ENCODE assay signal across 9 cellular contexts in genomic region chr15:98668566-98669308, GRCh38. TPM values are rescaled to one million over a fixed set of nuclear protein-coding genes. Genes with fewer than 3 reads are reported as not detected.
DNase-seq lines count a peak whose midpoint lies in the region; ATAC-seq and TF ChIP-seq lines count a peak whose summit lies in the region.
"Had no signal": no experiment of that assay in that cellular context is flagged by ENCODE, and none has a peak within 500 bp of the region (broad histone marks: within the 10 kb centered on the region; RNA-seq: fewer than 3 reads in every experiment).

No MANE protein-coding gene starts in this region.

- H3K27me3 Mint-ChIP-seq in activated T-cell treated with anti-CD3 and anti-CD28 coated beads, Interleukin-2, amount 50 U/mL, for 24 hours, result no peaks in the 10 kb centered on the region

- peak overlapping the region; percentile 81 for H3K27ac Mint-ChIP-seq in activated T-cell treated with anti-CD3 and anti-CD28 coated beads, Interleukin-2, amount 50 U/mL, for 24 hours
- H3K27ac Mint-ChIP-seq: activated B cell treated with CpG ODN at 0.5 μM for 24 hours had no signal

- TF ChIP-seq CTCF in AG04450 (IDR thresholded peaks at IDR 0.05; ENCODE audit: low read depth, low read length), result no peak

- no peaks in the 10 kb centered on the region for H3K27me3 ChIP-seq in AG04450 (ENCODE audit: control insufficient read depth, insufficient read depth, low read length)

- peaks cover 80% of the 10 kb centered on the region for H3K4me1 Mint-ChIP-seq in activated T-cell treated with anti-CD3 and anti-CD28 coated beads, Interleukin-2, amount 50 U/mL, for 24 hours (ENCODE audit: low read depth)
- H3K4me1 Mint-ChIP-seq: activated B cell treated with CpG ODN at 0.5 μM for 24 hours had no signal

- H3K4me3 ChIP-seq in AG04450 (ENCODE audit: low read depth, low read length), result no peak overlapping the region; the same call in 1 of the 2 replicates

- H3K27ac ChIP-seq in AG04450 (ENCODE audit: low read depth, low read length), result peak overlapping the region; percentile 68

- peaks cover 2% of the 10 kb centered on the region for H3K36me3 Mint-ChIP-seq in activated T-cell treated with anti-CD3 and anti-CD28 coated beads, Interleukin-2, amount 50 U/mL, for 24 hours (ENCODE audit: low read depth)

- no peaks in the 10 kb centered on the region for H3K9me3 ChIP-seq in AG04450 (ENCODE audit: control insufficient read depth, insufficient read depth, low read length)

- DNase-seq in AG04450 (ENCODE audit: low read depth, low spot score) (no peak), iris pigment epithelial cell (ENCODE audit: low read depth) (peak; percentile 83), inferior parietal cortex (ENCODE audit: extremely low spot score) (no peak), SHP77 (lab: John Stamatoyannopoulos, UW) (no peak), medulla oblongata (ENCODE audit: extremely low spot score) (no peak)
- DNase-seq in activated T-cell treated with anti-CD3 and anti-CD28 coated beads, Interleukin-2, amount 50 U/mL, for 24 hours, result peak; percentile 53
- DNase-seq: activated B cell treated with CpG ODN at 0.5 μM for 24 hours had no signal

- H3K9me3 Mint-ChIP-seq in activated T-cell treated with anti-CD3 and anti-CD28 coated beads, Interleukin-2, amount 50 U/mL, for 24 hours, result no peaks in the 10 kb centered on the region

- CTCF ChIA-PET in AG04450 (lab: Charles Lee), result interaction anchor here (0.8 to 1.3 kb wide), 3 partner anchors 9 to 183 kb away, joined by 3 read pairs; no protein-coding TSS in a partner anchor

- ATAC-seq in HG03280 (IDR thresholded peaks at IDR 0.05; ENCODE audit: unreplicated experiment), result peak; percentile 61
- ATAC-seq in GM18873 (IDR thresholded peaks at IDR 0.05; ENCODE audit: low FRiP score, unreplicated experiment), result no peak

- peak overlapping the region; percentile 8 for H3K4me3 Mint-ChIP-seq in activated T-cell treated with anti-CD3 and anti-CD28 coated beads, Interleukin-2, amount 50 U/mL, for 24 hours
- H3K4me3 Mint-ChIP-seq: activated B cell treated with CpG ODN at 0.5 μM for 24 hours had no signal

- POLR2A ChIA-PET in AG04450 (lab: Yijun Ruan, JAX), result interaction anchor here (0.5 to 0.7 kb wide), 2 partner anchors 10 to 126 kb away, joined by 4 to 7 read pairs; no protein-coding TSS in a partner anchor

RNA-seq across cellular contexts. Expression of gene IGF1R, which starts 20.4 kb away (rescaled TPM):
- 21.6 and 35.4 TPM in 2 replicates for polyA plus RNA-seq in AG04450 (2011; rRNA removed)
- polyA minus RNA-seq in AG04450 (2011; rRNA and poly(A)+ RNA removed), result 114 and 148 TPM in 2 replicates

Comparison
In these comparisons a context has a peak if more than half of its experiments do, and no peak if none do; other contexts are left out.
1. DNase-seq: peak in activated T-cell treated with anti-CD3 and anti-CD28 coated beads, Interleukin-2, amount 50 U/mL, for 24 hours (single experiment) and iris pigment epithelial cell (single experiment); none in AG04450 (single experiment), inferior parietal cortex (single experiment), SHP77 (0 of 2) and medulla oblongata (single experiment).